9 cellular contexts compared by ENCODE assay signal in genomic region chr2:196159223-196159892, GRCh38. TPM values are rescaled to one million over a fixed set of nuclear protein-coding genes. Genes with fewer than 3 reads are reported as not detected.
DNase-seq lines count a peak whose midpoint lies in the region; ATAC-seq, FAIRE-seq and TF ChIP-seq lines count a peak whose summit lies in the region.
"Had no signal": no experiment of that assay in that cellular context is flagged by ENCODE, and none has a peak within 500 bp of the region (broad histone marks: within the 10 kb centered on the region; RNA-seq: fewer than 3 reads in every experiment).

No MANE protein-coding gene starts in this region.

- RAD21 ChIA-PET in GM12878 (lab: Charles Lee; ENCODE audit: unreplicated experiment): interaction anchor here (0.9 to 4.9 kb wide), 8 partner anchors 9 to 116 kb away, joined by 3 to 34 read pairs (median 4); no protein-coding TSS in a partner anchor

- TF ChIP-seq EP300 in GM12878 (IDR thresholded peaks at IDR 0.05; ENCODE audit: borderline replicate concordance in 1 of 2, control insufficient read depth in 1 of 2, low read depth in 2 of 2, low read length in 2 of 2): no peak

- H3K9ac ChIP-seq in Loucy (ENCODE audit: low read depth, low read length, poor library complexity, severe bottlenecking) (peak overlapping the region; percentile 41), GM12878 (ENCODE audit: control insufficient read depth, insufficient read depth, low read length) (peak overlapping the region; percentile 15; the same call in 1 of the 2 replicates)

- TF ChIP-seq CTCF in Loucy (conservative IDR thresholded peaks at IDR 0.05; ENCODE audit: low read length): no peak
- no peak for TF ChIP-seq CTCF in GM12878 (IDR thresholded peaks at IDR 0.05 in 2 of 3, conservative IDR thresholded peaks at IDR 0.05 in 1 of 3; ENCODE audit: control insufficient read depth in 2 of 3, extremely low read depth in 1 of 3, insufficient read depth in 1 of 3, low read depth in 3 of 3, low read length in 3 of 3)
- no peak for TF ChIP-seq CTCF in osteocyte (IDR thresholded peaks at IDR 0.05)

- peaks cover 24 to 79% (median 33%) of the 10 kb centered on the region in 3 donors for H3K36me3 Mint-ChIP-seq in CD8-positive, alpha-beta memory T cell
- H3K36me3 Mint-ChIP-seq in osteocyte (ENCODE audit: unreplicated experiment): peaks cover 53% of the 10 kb centered on the region

- peaks cover 78 to 97% (median 93%) of the 10 kb centered on the region in 3 donors for H3K4me1 Mint-ChIP-seq in CD8-positive, alpha-beta memory T cell
- peaks cover 54% of the 10 kb centered on the region for H3K4me1 Mint-ChIP-seq in osteocyte (ENCODE audit: unreplicated experiment)

- POLR2A ChIA-PET in CD8-positive, alpha-beta memory T cell (lab: Charles Lee): interaction anchor here (0.6 to 3.7 kb wide), 4 partner anchors 12 to 113 kb away, joined by 3 to 48 read pairs (median 9); partner anchors contain the start of gene STK17B
- POLR2A ChIA-PET in GM12878 (lab: Charles Lee): interaction anchor here (0.6 to 2.0 kb wide), 8 partner anchors 8 to 133 kb away, joined by 3 to 15 read pairs (median 5); partner anchors contain the start of gene STK17B

- H4K20me1 ChIP-seq in Loucy (ENCODE audit: insufficient read depth, low read length, poor library complexity, severe bottlenecking) (peaks cover 83% of the 10 kb centered on the region), GM12878 (ENCODE audit: control insufficient read depth, insufficient read depth) (no peaks in the 10 kb centered on the region)

- 12% methylated on average over 5 of the region's 5 CpGs for WGBS in GM12878 (ENCODE audit: insufficient coverage, insufficient replicate concordance, low lambda C conversion rate, missing lambda C conversion rate)

- H3K79me2 ChIP-seq in Loucy (ENCODE audit: insufficient read depth, low read length) (peaks cover 96% of the 10 kb centered on the region), GM12878 (ENCODE audit: control insufficient read depth, insufficient read depth, low read length) (peaks cover 72% of the 10 kb centered on the region)

- no peaks in the 10 kb centered on the region for H3F3A ChIP-seq in Loucy (ENCODE audit: low read depth)

- BruUV-seq in GM12878 (replicated peaks; lab: Mats Ljungman, UMichigan): no TSS peak

- no peak for TF ChIP-seq POLR2A in GM12878 (IDR thresholded peaks at IDR 0.05; ENCODE audit: low read depth, low read length)

- no peak for FAIRE-seq in GM12878 (lab: Jason Lieb, UNC)

- no peak overlapping the region for H2AFZ ChIP-seq in Loucy (ENCODE audit: low read length)
- H2AFZ ChIP-seq in GM12878 (ENCODE audit: control insufficient read depth, low read depth, low read length): no peak overlapping the region

- peak overlapping the region; percentile 58 for H3K4me3 ChIP-seq in CD8-positive, alpha-beta memory T cell (ENCODE audit: low read length)
- H3K4me3 ChIP-seq in Loucy (ENCODE audit: low read length, poor library complexity, severe bottlenecking) (peak overlapping the region; percentile 66), GM12878 (no peak overlapping the region; the same call in 1 of the 2 replicates)

- DNase-seq in CD8-positive, alpha-beta memory T cell: peak in 2 of 5 donors; percentile 45 to 66
- DNase-seq in GM12878 (ENCODE audit: low read depth, low spot score) (no peak), osteocyte (ENCODE audit: extremely low spot score, unreplicated experiment) (no peak), NCI-H2107 (lab: John Stamatoyannopoulos, UW) (no peak), LoVo (ENCODE audit: low spot score) (no peak)
- DNase-seq: retina had no signal

- H3K36me3 ChIP-seq in CD8-positive, alpha-beta memory T cell (ENCODE audit: insufficient read depth, low read length): peaks cover 46% of the 10 kb centered on the region
- H3K36me3 ChIP-seq in Loucy (ENCODE audit: insufficient read depth, low read length) (peaks cover 63% of the 10 kb centered on the region), GM12878 (ENCODE audit: control insufficient read depth in 2 of 2, insufficient read depth in 2 of 2, low read length in 1 of 2) (peaks cover 0 to 24% of the 10 kb centered on the region in 2 experiments; a peak in 2 of 4 replicates)

- H3K4me2 ChIP-seq in Loucy (ENCODE audit: low read depth, low read length, poor library complexity, severe bottlenecking) (peak overlapping the region; percentile 83), GM12878 (ENCODE audit: control insufficient read depth, insufficient read depth) (peak overlapping the region; percentile 59)

- no peaks in the 10 kb centered on the region for H3K9me3 Mint-ChIP-seq in CD8-positive, alpha-beta memory T cell
- H3K9me3 Mint-ChIP-seq in osteocyte (ENCODE audit: unreplicated experiment): no peaks in the 10 kb centered on the region

- peak overlapping the region; percentile 45 for H3K27ac ChIP-seq in CD8-positive, alpha-beta memory T cell (ENCODE audit: low read depth, low read length)
- peak overlapping the region; percentile 77 for H3K27ac ChIP-seq in GM12878 (ENCODE audit: control insufficient read depth, insufficient read depth)

- H3K27ac Mint-ChIP-seq in CD8-positive, alpha-beta memory T cell: peak overlapping the region; percentile 84 to 99 (median 98)
- peak overlapping the region; percentile 76 for H3K27ac Mint-ChIP-seq in osteocyte (ENCODE audit: unreplicated experiment)

- H3K4me1 ChIP-seq in CD8-positive, alpha-beta memory T cell (ENCODE audit: insufficient read depth, low read length): peaks cover 89% of the 10 kb centered on the region
- H3K4me1 ChIP-seq in Loucy (ENCODE audit: insufficient read depth, low read length, poor library complexity, severe bottlenecking) (peaks cover 70% of the 10 kb centered on the region), GM12878 (ENCODE audit: control insufficient read depth, insufficient read depth, low read length) (peaks cover 29% of the 10 kb centered on the region)

- peaks cover 0 to 4% of the 10 kb centered on the region in 2 donors for H3K27me3 Mint-ChIP-seq in CD8-positive, alpha-beta memory T cell
- no peaks in the 10 kb centered on the region for H3K27me3 Mint-ChIP-seq in osteocyte (ENCODE audit: unreplicated experiment)

- H3K4me3 Mint-ChIP-seq in CD8-positive, alpha-beta memory T cell: peak overlapping the region; percentile 72 to 96 (median 85)
- no peak overlapping the region for H3K4me3 Mint-ChIP-seq in osteocyte (ENCODE audit: unreplicated experiment)

- SMC1A ChIA-PET in GM12878 (lab: Charles Lee; ENCODE audit: uncharacterized antibody, unreplicated experiment): interaction anchor here (0.6 to 11.7 kb wide), 15 partner anchors 8 to 493 kb away, joined by 3 to 124 read pairs (median 4); no protein-coding TSS in a partner anchor

- CTCF ChIA-PET in CD8-positive, alpha-beta memory T cell (lab: Charles Lee): interaction anchor here (1.0 to 3.6 kb wide), 5 partner anchors 10 to 81 kb away, joined by 4 to 9 read pairs (median 5); no protein-coding TSS in a partner anchor
- CTCF ChIA-PET in GM12878 (lab: Yijun Ruan, JAX): interaction anchor here (4.6 kb wide), 1 partner anchor 81 kb away, joined by 27 read pairs; no protein-coding TSS in a partner anchor

- ATAC-seq in GM12878: peak; percentile 1; the same call in 1 of the 3 replicates
- ATAC-seq in GM21723 (IDR thresholded peaks at IDR 0.05; ENCODE audit: unreplicated experiment): no peak
- no peak for ATAC-seq in HG03571 (IDR thresholded peaks at IDR 0.05; ENCODE audit: unreplicated experiment)

- H3K9me2 ChIP-seq in Loucy (replicated peaks; ENCODE audit: low read depth, low read length): no peaks in the 10 kb centered on the region

- no peaks in the 10 kb centered on the region for H3K9me3 ChIP-seq in CD8-positive, alpha-beta memory T cell (ENCODE audit: low read length)
- H3K9me3 ChIP-seq in Loucy (ENCODE audit: insufficient read depth, low read depth, low read length) (no peaks in the 10 kb centered on the region), GM12878 (replicated peaks; ENCODE audit: control insufficient read depth, insufficient read depth, low read length) (peaks cover 3% of the 10 kb centered on the region; the same call in 2 of the 3 replicates)

- H3K27me3 ChIP-seq in CD8-positive, alpha-beta memory T cell (ENCODE audit: insufficient read depth, low read length, poor library complexity, severe bottlenecking): no peaks in the 10 kb centered on the region
- no peaks in the 10 kb centered on the region for H3K27me3 ChIP-seq in Loucy (ENCODE audit: insufficient read depth, low read length, poor library complexity, severe bottlenecking)
- no peaks in the 10 kb centered on the region for H3K27me3 ChIP-seq in GM12878 (replicated peaks in 1 of 2; ENCODE audit: control insufficient read depth in 2 of 2, insufficient read depth in 2 of 2, low read length in 1 of 2)

- no peak for TF ChIP-seq RAD21 in GM12878 (IDR thresholded peaks at IDR 0.05; ENCODE audit: insufficient read depth, low read depth, low read length)

- intact Hi-C loops in GM12878 (cut with micrococcal nuclease; ENCODE audit: unreplicated experiment): no loop called here

- in situ Hi-C loops in GM12878 (cut with MboI): loop anchor here (25.0 kb wide), 1 partner anchor 103 kb away; no protein-coding TSS in a partner anchor

TF ChIP-seq in GM12878, 131 proteins besides CTCF, POLR2A, EP300 and RAD21:
- TF ChIP-seq ZNF217 (IDR thresholded peaks at IDR 0.05) (peak; percentile 22; the same call in 1 of the 2 replicates), CBX3 (IDR thresholded peaks at IDR 0.05; ENCODE audit: borderline replicate concordance, low read depth) (no peak), POLR2AphosphoS5 (IDR thresholded peaks at IDR 0.05; ENCODE audit: low read length) (peak; percentile 58)

RNA-seq across cellular contexts. Expression of gene STK17B, which starts 12.0 kb away (rescaled TPM):
- total RNA-seq in CD8-positive, alpha-beta memory T cell: 100 to 1,000 TPM; 121 to 130 TPM
- 54.6 TPM for polyA plus RNA-seq in CD8-positive, alpha-beta memory T cell
- 287 and 297 TPM in 2 replicates for total RNA-seq in GM12878 (2013; cell fraction: nucleolus; rRNA removed)
- total RNA-seq in GM12878 (2014; rRNA removed) (79.5 and 93.8 TPM in 2 replicates), GM12878 (2014; rRNA removed; fragmentation: Illumina TruSeq; extraction: Trizol) (108 and 112 TPM in 2 replicates), GM12878 (2021) (73.3 and 74.2 TPM in 2 replicates), osteocyte (77.5 and 89.3 TPM in 2 replicates)
- polyA plus RNA-seq in GM12878 (2011; ENCODE audit: low read depth): 16.7 TPM
- polyA plus RNA-seq in GM12878 (2011; rRNA removed) (78.5 and 140 TPM in 2 replicates), GM12878 (2014; fragmentation: Illumina TruSeq; extraction: Trizol) (55.3 and 75.5 TPM in 2 replicates), GM12878 (2014; fragmentation: Nextera tagmentation; extraction: Ambion mirVana) (10 to 100 TPM; 21.2 to 28.2 TPM), GM12878 (2014; rRNA removed) (27.6 and 35.5 TPM in 2 replicates), GM12878 (2016; fragmentation: Nextera tagmentation; extraction: Ambion mirVana) (10 to 100 TPM; 46.2 to 52.1 TPM)
- 21.6 and 28.7 TPM in 2 replicates for polyA plus RNA-seq in GM12878 (2011; cell fraction: cytosol; rRNA removed)
- polyA plus RNA-seq in GM12878 (2011; cell fraction: nucleus; rRNA removed): 22.5 and 24.8 TPM in 2 replicates
- 34.8 and 37.2 TPM in 2 replicates for polyA plus RNA-seq in GM12878 (2012)
- 64.3 and 113 TPM in 2 replicates for polyA minus RNA-seq in GM12878 (2011; rRNA and poly(A)+ RNA removed)
- polyA minus RNA-seq in GM12878 (2011; cell fraction: cytosol; rRNA and poly(A)+ RNA removed): 42.9 and 44.6 TPM in 2 replicates
- 38.0 and 57.0 TPM in 2 replicates for polyA minus RNA-seq in GM12878 (2011; cell fraction: nucleus; rRNA and poly(A)+ RNA removed)
